In genomic region chr13:87851395-87851794, GRCh38 we compare ENCODE assay signal across 23 cellular contexts.
"Had no signal": no experiment of that assay in that cellular context is flagged by ENCODE, and none has a peak within 500 bp of the region (broad histone marks: within the 10 kb centered on the region; RNA-seq: fewer than 3 reads in every experiment).

No MANE protein-coding gene starts in this region.

- H3K4me2 ChIP-seq: SK-N-SH had no signal

- H3K4me3 ChIP-seq: body of pancreas, K562, Peyer's patch, SJCRH30 had no signal

- H3K36me3 ChIP-seq: Peyer's patch, SJCRH30 had no signal

- H3K9ac ChIP-seq: SK-N-SH had no signal

- H3K4me1 ChIP-seq: body of pancreas, Peyer's patch, SJCRH30 had no signal

- H3K9me2 ChIP-seq: SK-N-SH had no signal

- H3K9me3 ChIP-seq: body of pancreas, Peyer's patch, SJCRH30, SK-N-SH had no signal

- H3K27me3 ChIP-seq: body of pancreas, Peyer's patch, SJCRH30 had no signal

- DNase-seq: activated CD4-positive, alpha-beta T cell treated with anti-CD3 and anti-CD28 coated beads for 4 hours; activated CD8-positive, alpha-beta memory T cell treated with anti-CD3 and anti-CD28 coated beads, Interleukin-2, amount 50 U/mL, for 48 hours; activated CD8-positive, alpha-beta T cell treated with anti-CD3 and anti-CD28 coated beads, Interleukin-2, amount 10 ng/mL, durations not matched to agents 7 days and 5 days; activated T-cell treated with anti-CD3 and anti-CD28 coated beads, Interleukin-2, amount 50 U/mL, for 1 hour; aorta; body of pancreas; cerebellar nuclear complex; Kasumi-1; NCI-H1105 treated with DMSO at 0.1 percent for 48 hours; NCI-H1930; NCI-H2171; NCI-H2227 treated with DMSO at 0.1 percent for 48 hours; NCI-H526; NCI-H774; NK-92 treated with Interleukin-12 subunit alpha and Interleukin-12 subunit beta, amount 100 ng/mL, for 24 hours; Peyer's patch; Right ventricle myocardium superior; SJCRH30; SK-N-SH; SW 1271 had no signal

- ATAC-seq: activated CD4-positive, CD25-positive, alpha-beta regulatory T cell treated with anti-CD3 and anti-CD28 coated beads, Interleukin-2, amount 50 U/mL, for 24 hours; activated CD8-positive, alpha-beta T cell treated with anti-CD3 and anti-CD28 coated beads, Interleukin-2, amount 10 ng/mL, durations not matched to agents 7 days and 5 days; body of pancreas; K562 had no signal

- H3K27ac ChIP-seq: body of pancreas, Peyer's patch, RWPE1, SJCRH30 had no signal
